Comparison of ENCODE assay signal across 1 cellular context in the genomic region with DNA sequence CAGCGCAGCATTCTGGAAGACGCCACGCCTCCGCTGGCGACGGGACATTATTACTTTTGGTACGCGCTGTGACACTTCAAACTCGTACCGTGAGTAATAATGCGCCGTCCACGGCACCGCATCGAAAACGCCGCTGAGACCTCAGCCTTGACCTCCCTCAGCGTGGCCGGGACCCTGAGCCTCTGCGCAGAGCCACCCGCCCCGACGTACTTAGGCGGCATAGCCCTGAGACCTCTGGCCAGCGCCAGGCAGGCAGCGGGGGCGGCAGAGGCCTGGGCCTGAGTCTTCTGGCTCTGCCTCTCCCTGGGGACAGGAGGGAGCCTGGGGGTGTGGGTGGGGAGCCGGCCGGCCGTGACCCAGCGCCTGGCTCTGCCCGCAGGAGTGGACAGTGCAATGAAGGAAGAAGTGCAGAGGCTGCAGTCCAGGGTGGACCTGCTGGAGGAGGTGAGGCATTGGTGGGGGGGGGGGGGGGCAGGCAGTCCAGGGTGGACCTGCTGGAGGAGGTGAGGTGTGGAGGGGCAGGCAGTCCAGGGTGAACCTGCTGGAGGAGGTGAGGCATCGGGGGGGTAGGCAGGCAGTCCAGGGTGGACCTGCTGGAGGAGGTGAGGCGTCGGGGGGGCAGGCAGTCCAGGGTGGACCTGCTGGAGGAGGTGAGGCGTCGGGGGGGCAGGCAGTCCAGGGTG.
A peak's percentile ranks its signal among the peaks of the same experiment; 100 is the strongest.
TF ChIP-seq lines count a peak whose summit lies in the region.

No MANE protein-coding gene starts in this region.

TF ChIP-seq in K562, 482 proteins besides CTCF, POLR2A, EP300 and RAD21:
- TF ChIP-seq SNRNP70 (optimal IDR thresholded peaks at IDR 0.05; ENCODE audit: low read depth, low read length) (peak; percentile 94), EGR1 (conservative IDR thresholded peaks at IDR 0.05) (peak; percentile 49), MTA3 (IDR thresholded peaks at IDR 0.05; ENCODE audit: borderline replicate concordance) (0 out of 2 replicates have a peak, but pooled peaks have one; percentile 18), U2AF1 (optimal IDR thresholded peaks at IDR 0.05; ENCODE audit: low read depth, low read length) (peak; percentile 45), FIP1L1 (IDR thresholded peaks at IDR 0.05; ENCODE audit: low read depth, low read length, poor library complexity, severe bottlenecking) (peak; percentile 93), ZBTB33 (CRISPR knock-in tag; IDR thresholded peaks at IDR 0.05) (peak; percentile 99), ZNF717 (CRISPR knock-in tag; IDR thresholded peaks at IDR 0.05) (0 out of 2 replicates have a peak, but pooled peaks have one; percentile 10), NFIC (IDR thresholded peaks at IDR 0.05) (0 out of 2 replicates have a peak, but pooled peaks have one; percentile 20), MED1 (CRISPR knock-in tag; IDR thresholded peaks at IDR 0.05; ENCODE audit: borderline replicate concordance) (no peak), POLR2B (IDR thresholded peaks at IDR 0.05; ENCODE audit: low read depth, partially characterized antibody) (peak; percentile 13), RBM22 (IDR thresholded peaks at IDR 0.05; ENCODE audit: low read depth, low read length, poor library complexity, severe bottlenecking) (peak; percentile 39), ZFP36 (IDR thresholded peaks at IDR 0.05; ENCODE audit: low read depth, low read length, partially characterized antibody) (peak; percentile 75), MBD2 (IDR thresholded peaks at IDR 0.05; ENCODE audit: borderline replicate concordance, low read depth) (no peak), SUPT5H (IDR thresholded peaks at IDR 0.05) (peak; percentile 53), RBFOX2 (IDR thresholded peaks at IDR 0.05; ENCODE audit: low read depth, low read length) (peak; percentile 70), RUNX1 (IDR thresholded peaks at IDR 0.05; ENCODE audit: low read depth) (no peak), ZKSCAN8 (CRISPR knock-in tag; IDR thresholded peaks at IDR 0.05) (no peak), ZNF740 (CRISPR knock-in tag; IDR thresholded peaks at IDR 0.05) (peak; percentile 98; the same call in 1 of the 2 replicates), ZNF740 (tag; IDR thresholded peaks at IDR 0.05) (no peak; a peak in 1 of 4 replicates), POLR2G (IDR thresholded peaks at IDR 0.05; ENCODE audit: low read depth, low read length) (peak; percentile 11; the same call in 1 of the 2 replicates), CHD2 (IDR thresholded peaks at IDR 0.05; ENCODE audit: low read depth, low read length) (no peak), POLR2AphosphoS2 (IDR thresholded peaks at IDR 0.05; ENCODE audit: low read length) (0 out of 2 replicates have a peak, but pooled peaks have one; percentile 2), KDM5B (IDR thresholded peaks at IDR 0.05; ENCODE audit: insufficient replicate concordance, low read depth, low read length) (peak; percentile 17), PTBP1 (IDR thresholded peaks at IDR 0.05; ENCODE audit: low read depth, low read length) (peak; percentile 18; the same call in 1 of the 2 replicates), FUS (optimal IDR thresholded peaks at IDR 0.05; ENCODE audit: low read depth, low read length) (peak; percentile 48), MLLT1 (IDR thresholded peaks at IDR 0.05) (0 out of 4 replicates have a peak, but pooled peaks of 1 of the 2 experiments have one; percentile 47), NR2C2 (CRISPR knock-in tag; IDR thresholded peaks at IDR 0.05) (no peak), NR2C2 (tag; IDR thresholded peaks at IDR 0.05) (no peak)
- TF ChIP-seq, protein P1, sequence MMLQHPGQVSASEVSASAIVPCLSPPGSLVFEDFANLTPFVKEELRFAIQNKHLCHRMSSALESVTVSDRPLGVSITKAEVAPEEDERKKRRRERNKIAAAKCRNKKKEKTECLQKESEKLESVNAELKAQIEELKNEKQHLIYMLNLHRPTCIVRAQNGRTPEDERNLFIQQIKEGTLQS (IDR thresholded peaks at IDR 0.05): peak; percentile 41; the same call in 1 of the 2 replicates
- TF ChIP-seq, protein P1 (CRISPR knock-in tag; conservative IDR thresholded peaks at IDR 0.05): no peak
- TF ChIP-seq, protein P2, sequence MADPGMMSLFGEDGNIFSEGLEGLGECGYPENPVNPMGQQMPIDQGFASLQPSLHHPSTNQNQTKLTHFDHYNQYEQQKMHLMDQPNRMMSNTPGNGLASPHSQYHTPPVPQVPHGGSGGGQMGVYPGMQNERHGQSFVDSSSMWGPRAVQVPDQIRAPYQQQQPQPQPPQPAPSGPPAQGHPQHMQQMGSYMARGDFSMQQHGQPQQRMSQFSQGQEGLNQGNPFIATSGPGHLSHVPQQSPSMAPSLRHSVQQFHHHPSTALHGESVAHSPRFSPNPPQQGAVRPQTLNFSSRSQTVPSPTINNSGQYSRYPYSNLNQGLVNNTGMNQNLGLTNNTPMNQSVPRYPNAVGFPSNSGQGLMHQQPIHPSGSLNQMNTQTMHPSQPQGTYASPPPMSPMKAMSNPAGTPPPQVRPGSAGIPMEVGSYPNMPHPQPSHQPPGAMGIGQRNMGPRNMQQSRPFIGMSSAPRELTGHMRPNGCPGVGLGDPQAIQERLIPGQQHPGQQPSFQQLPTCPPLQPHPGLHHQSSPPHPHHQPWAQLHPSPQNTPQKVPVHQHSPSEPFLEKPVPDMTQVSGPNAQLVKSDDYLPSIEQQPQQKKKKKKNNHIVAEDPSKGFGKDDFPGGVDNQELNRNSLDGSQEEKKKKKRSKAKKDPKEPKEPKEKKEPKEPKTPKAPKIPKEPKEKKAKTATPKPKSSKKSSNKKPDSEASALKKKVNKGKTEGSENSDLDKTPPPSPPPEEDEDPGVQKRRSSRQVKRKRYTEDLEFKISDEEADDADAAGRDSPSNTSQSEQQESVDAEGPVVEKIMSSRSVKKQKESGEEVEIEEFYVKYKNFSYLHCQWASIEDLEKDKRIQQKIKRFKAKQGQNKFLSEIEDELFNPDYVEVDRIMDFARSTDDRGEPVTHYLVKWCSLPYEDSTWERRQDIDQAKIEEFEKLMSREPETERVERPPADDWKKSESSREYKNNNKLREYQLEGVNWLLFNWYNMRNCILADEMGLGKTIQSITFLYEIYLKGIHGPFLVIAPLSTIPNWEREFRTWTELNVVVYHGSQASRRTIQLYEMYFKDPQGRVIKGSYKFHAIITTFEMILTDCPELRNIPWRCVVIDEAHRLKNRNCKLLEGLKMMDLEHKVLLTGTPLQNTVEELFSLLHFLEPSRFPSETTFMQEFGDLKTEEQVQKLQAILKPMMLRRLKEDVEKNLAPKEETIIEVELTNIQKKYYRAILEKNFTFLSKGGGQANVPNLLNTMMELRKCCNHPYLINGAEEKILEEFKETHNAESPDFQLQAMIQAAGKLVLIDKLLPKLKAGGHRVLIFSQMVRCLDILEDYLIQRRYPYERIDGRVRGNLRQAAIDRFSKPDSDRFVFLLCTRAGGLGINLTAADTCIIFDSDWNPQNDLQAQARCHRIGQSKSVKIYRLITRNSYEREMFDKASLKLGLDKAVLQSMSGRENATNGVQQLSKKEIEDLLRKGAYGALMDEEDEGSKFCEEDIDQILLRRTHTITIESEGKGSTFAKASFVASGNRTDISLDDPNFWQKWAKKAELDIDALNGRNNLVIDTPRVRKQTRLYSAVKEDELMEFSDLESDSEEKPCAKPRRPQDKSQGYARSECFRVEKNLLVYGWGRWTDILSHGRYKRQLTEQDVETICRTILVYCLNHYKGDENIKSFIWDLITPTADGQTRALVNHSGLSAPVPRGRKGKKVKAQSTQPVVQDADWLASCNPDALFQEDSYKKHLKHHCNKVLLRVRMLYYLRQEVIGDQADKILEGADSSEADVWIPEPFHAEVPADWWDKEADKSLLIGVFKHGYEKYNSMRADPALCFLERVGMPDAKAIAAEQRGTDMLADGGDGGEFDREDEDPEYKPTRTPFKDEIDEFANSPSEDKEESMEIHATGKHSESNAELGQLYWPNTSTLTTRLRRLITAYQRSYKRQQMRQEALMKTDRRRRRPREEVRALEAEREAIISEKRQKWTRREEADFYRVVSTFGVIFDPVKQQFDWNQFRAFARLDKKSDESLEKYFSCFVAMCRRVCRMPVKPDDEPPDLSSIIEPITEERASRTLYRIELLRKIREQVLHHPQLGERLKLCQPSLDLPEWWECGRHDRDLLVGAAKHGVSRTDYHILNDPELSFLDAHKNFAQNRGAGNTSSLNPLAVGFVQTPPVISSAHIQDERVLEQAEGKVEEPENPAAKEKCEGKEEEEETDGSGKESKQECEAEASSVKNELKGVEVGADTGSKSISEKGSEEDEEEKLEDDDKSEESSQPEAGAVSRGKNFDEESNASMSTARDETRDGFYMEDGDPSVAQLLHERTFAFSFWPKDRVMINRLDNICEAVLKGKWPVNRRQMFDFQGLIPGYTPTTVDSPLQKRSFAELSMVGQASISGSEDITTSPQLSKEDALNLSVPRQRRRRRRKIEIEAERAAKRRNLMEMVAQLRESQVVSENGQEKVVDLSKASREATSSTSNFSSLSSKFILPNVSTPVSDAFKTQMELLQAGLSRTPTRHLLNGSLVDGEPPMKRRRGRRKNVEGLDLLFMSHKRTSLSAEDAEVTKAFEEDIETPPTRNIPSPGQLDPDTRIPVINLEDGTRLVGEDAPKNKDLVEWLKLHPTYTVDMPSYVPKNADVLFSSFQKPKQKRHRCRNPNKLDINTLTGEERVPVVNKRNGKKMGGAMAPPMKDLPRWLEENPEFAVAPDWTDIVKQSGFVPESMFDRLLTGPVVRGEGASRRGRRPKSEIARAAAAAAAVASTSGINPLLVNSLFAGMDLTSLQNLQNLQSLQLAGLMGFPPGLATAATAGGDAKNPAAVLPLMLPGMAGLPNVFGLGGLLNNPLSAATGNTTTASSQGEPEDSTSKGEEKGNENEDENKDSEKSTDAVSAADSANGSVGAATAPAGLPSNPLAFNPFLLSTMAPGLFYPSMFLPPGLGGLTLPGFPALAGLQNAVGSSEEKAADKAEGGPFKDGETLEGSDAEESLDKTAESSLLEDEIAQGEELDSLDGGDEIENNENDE (IDR thresholded peaks at IDR 0.05; ENCODE audit: low read depth, low read length): peak; percentile 28
